10 cellular contexts compared by ENCODE assay signal in the genomic region with DNA sequence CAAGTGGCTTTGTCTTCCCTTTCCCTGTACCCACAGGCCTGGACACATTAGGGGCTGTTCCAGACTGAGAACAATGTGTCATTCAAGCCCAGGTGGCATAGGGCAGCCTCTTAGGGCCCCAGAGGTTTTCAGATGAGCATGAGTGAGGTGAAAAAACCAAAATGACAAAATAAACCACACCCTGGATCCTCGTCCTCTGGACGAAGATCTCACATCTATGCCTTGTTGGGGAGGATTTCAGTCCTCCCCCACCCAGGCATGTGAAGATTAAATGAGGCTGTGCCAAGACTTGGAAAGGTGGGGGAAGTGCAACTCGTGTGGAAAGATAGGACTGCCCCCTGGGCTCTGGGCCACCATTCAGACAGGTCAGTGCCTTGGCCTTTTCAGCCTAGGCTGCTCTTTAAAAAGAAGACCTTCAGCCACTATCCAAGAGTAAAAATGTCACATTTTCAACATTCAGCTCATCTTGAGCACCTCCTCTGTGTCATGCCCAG. TPM values are rescaled to one million over a fixed set of nuclear protein-coding genes. Genes with fewer than 3 reads are reported as not detected.
DNase-seq lines count a peak whose midpoint lies in the region; ATAC-seq and TF ChIP-seq lines count a peak whose summit lies in the region.
"Had no signal": no experiment of that assay in that cellular context is flagged by ENCODE, and none has a peak within 500 bp of the region (broad histone marks: within the 10 kb centered on the region; RNA-seq: fewer than 3 reads in every experiment).

No MANE protein-coding gene starts in this region.

- no peak for TF ChIP-seq POLR2A in transverse colon (IDR thresholded peaks at IDR 0.05)

- peak overlapping the region; percentile 45; the same call in 1 of the 2 replicates for H2AFZ ChIP-seq in KMS-11 (ENCODE audit: low read depth)

- peaks cover 67% of the 10 kb centered on the region for H3K4me1 ChIP-seq in CD4-positive, alpha-beta memory T cell (ENCODE audit: insufficient read depth, low read length)
- H3K4me1 ChIP-seq in KMS-11 (ENCODE audit: low read depth, poor library complexity, severe bottlenecking) (peaks cover 80% of the 10 kb centered on the region), mesodermal cell (ENCODE audit: control insufficient read depth, insufficient read depth, low read length, poor library complexity, severe bottlenecking) (peaks cover 8% of the 10 kb centered on the region), transverse colon (peaks cover 0 to 26% (median 5%) of the 10 kb centered on the region in 4 donors)

- peak; percentile 62 to 72 for ATAC-seq in activated naive CD4-positive, alpha-beta T cell treated with anti-CD3 and anti-CD28 coated beads, Interleukin-2, amount 50 U/mL, for 72 hours
- ATAC-seq in HG03025 (IDR thresholded peaks at IDR 0.05; ENCODE audit: low FRiP score, unreplicated experiment): no peak
- ATAC-seq in GM18907 (IDR thresholded peaks at IDR 0.05; ENCODE audit: unreplicated experiment): no peak

- H3K79me2 ChIP-seq in KMS-11 (ENCODE audit: insufficient read depth, low read depth): no peaks in the 10 kb centered on the region

- H3K9me3 Mint-ChIP-seq in CD4-positive, alpha-beta memory T cell: no peaks in the 10 kb centered on the region
- H3K9me3 Mint-ChIP-seq in activated naive CD4-positive, alpha-beta T cell treated with anti-CD3 and anti-CD28 coated beads, Interleukin-2, amount 50 U/mL, for 72 hours: no peaks in the 10 kb centered on the region

- TF ChIP-seq EP300 in transverse colon (IDR thresholded peaks at IDR 0.05; ENCODE audit: low read depth): no peak

- peak overlapping the region; percentile 74 for H3K4me2 ChIP-seq in KMS-11
- H3K4me2 ChIP-seq: smooth muscle cell had no signal

- no peaks in the 10 kb centered on the region for H4K20me1 ChIP-seq in KMS-11 (ENCODE audit: insufficient read depth)

- H3K27ac Mint-ChIP-seq in CD4-positive, alpha-beta memory T cell: peak overlapping the region; percentile 92 to 97 (median 94)
- peak overlapping the region; percentile 36 to 86 for H3K27ac Mint-ChIP-seq in activated naive CD4-positive, alpha-beta T cell treated with anti-CD3 and anti-CD28 coated beads, Interleukin-2, amount 50 U/mL, for 72 hours

- H3K4me3 ChIP-seq in CD4-positive, alpha-beta memory T cell (ENCODE audit: low read length in 2 of 2): peak overlapping the region in 1 of 2 donors; percentile 10
- H3K4me3 ChIP-seq in KMS-11 (IDR thresholded peaks at IDR 0.05; ENCODE audit: insufficient read depth, low read depth, low read length): peak overlapping the region; percentile 60
- no peak overlapping the region for H3K4me3 ChIP-seq in mesodermal cell (ENCODE audit: extremely low read depth, insufficient read depth, low read length, poor library complexity, severe bottlenecking)
- H3K4me3 ChIP-seq in transverse colon: no peak overlapping the region
- H3K4me3 ChIP-seq: smooth muscle cell had no signal

- in situ Hi-C loops in transverse colon (cut with MboI; ENCODE audit: low pct_ligation_motif_present in 1 of 4, low pct_unique_long_range_greater_than_20kb in 1 of 4, low sequenced_read_pairs in 3 of 4): loop anchor here in 3 of 4 donors (10.0 to 25.0 kb wide), 4 partner anchors 67 to 247 kb away; a partner anchor contains a TSS

- CTCF ChIA-PET in CD4-positive, alpha-beta memory T cell (lab: Charles Lee; ENCODE audit: partially characterized antibody): interaction anchor here (0.8 to 9.1 kb wide), 10 partner anchors 11 to 244 kb away, joined by 3 to 351 read pairs (median 17); no protein-coding TSS in a partner anchor

- POLR2A ChIA-PET in CD4-positive, alpha-beta memory T cell (lab: Charles Lee; ENCODE audit: partially characterized antibody): interaction anchor here (1.4 to 6.9 kb wide), 4 partner anchors 21 to 174 kb away, joined by 7 to 158 read pairs (median 36); a partner anchor contains a TSS

- TF ChIP-seq CTCF in KMS-11 (conservative IDR thresholded peaks at IDR 0.05; ENCODE audit: low read depth, low read length) (no peak), transverse colon (IDR thresholded peaks at IDR 0.05) (no peak)

- intact Hi-C loops in CD4-positive, alpha-beta memory T cell (cut with micrococcal nuclease): loop anchor here (1.0 to 2.0 kb wide), 3 partner anchors 20 to 66 kb away; no protein-coding TSS in a partner anchor
- intact Hi-C loops in transverse colon (cut with DNase I; ENCODE audit: low total_unique reads): no loop called here

- no peaks in the 10 kb centered on the region for H3K9me3 ChIP-seq in CD4-positive, alpha-beta memory T cell (ENCODE audit: control insufficient read depth in 1 of 2, low read length in 2 of 2)
- no peaks in the 10 kb centered on the region for H3K9me3 ChIP-seq in mesodermal cell (ENCODE audit: control insufficient read depth, low read length)
- no peaks in the 10 kb centered on the region for H3K9me3 ChIP-seq in transverse colon

- peak overlapping the region in 6 of 8 donors; percentile 9 to 77 (median 58) for H3K4me3 Mint-ChIP-seq in CD4-positive, alpha-beta memory T cell

- peak in 3 of 5 donors; percentile 20 to 85 (median 23) for DNase-seq in CD4-positive, alpha-beta memory T cell
- DNase-seq in activated naive CD4-positive, alpha-beta T cell treated with anti-CD3 and anti-CD28 coated beads, Interleukin-2, amount 50 U/mL, for 72 hours (ENCODE audit: low spot score in 2 of 2): peak in 1 of 2 donors; percentile 66
- DNase-seq in NCI-H2107 (lab: John Stamatoyannopoulos, UW) (no peak), transverse colon (no peak)
- DNase-seq: NCI-H1694 had no signal

- H3K4me1 Mint-ChIP-seq in CD4-positive, alpha-beta memory T cell: peaks cover 51 to 81% (median 65%) of the 10 kb centered on the region in 4 donors

- 100% methylated on average over 1 of the region's 3 CpGs; no CpG with 5 or more reads in 1 of the 2 experiments for WGBS in mesodermal cell (ENCODE audit: insufficient coverage in 2 of 2), 2 experiments
- WGBS in transverse colon (ENCODE audit: low coverage in 1 of 2), 2 donors: 58 to 83% methylated on average over 2 to 3 of the region's 3 CpGs

- H3K27me3 ChIP-seq in CD4-positive, alpha-beta memory T cell (ENCODE audit: insufficient read depth, low read length): no peaks in the 10 kb centered on the region
- H3K27me3 ChIP-seq in KMS-11 (ENCODE audit: insufficient read depth, low read depth): no peaks in the 10 kb centered on the region
- H3K27me3 ChIP-seq in transverse colon: no peaks in the 10 kb centered on the region

- peak overlapping the region; percentile 53 for H3K27ac ChIP-seq in CD4-positive, alpha-beta memory T cell (ENCODE audit: low read depth, low read length)
- H3K27ac ChIP-seq in KMS-11: peak overlapping the region; percentile 76
- H3K27ac ChIP-seq in mesodermal cell (ENCODE audit: low read depth, low read length, severe bottlenecking): peak overlapping the region; percentile 16
- peak overlapping the region in 1 of 4 donors; percentile 27 for H3K27ac ChIP-seq in transverse colon

- H3K9ac ChIP-seq in KMS-11: peak overlapping the region; percentile 40

- peaks cover 5% of the 10 kb centered on the region for H3K36me3 ChIP-seq in CD4-positive, alpha-beta memory T cell (ENCODE audit: insufficient read depth, low read length)
- no peaks in the 10 kb centered on the region for H3K36me3 ChIP-seq in KMS-11 (ENCODE audit: insufficient read depth)
- peaks cover 43% of the 10 kb centered on the region for H3K36me3 ChIP-seq in mesodermal cell (ENCODE audit: control insufficient read depth, insufficient read depth, low read length)
- H3K36me3 ChIP-seq in transverse colon: peaks cover 0 to 3% (median 0%) of the 10 kb centered on the region in 4 donors

- H3K36me3 Mint-ChIP-seq in CD4-positive, alpha-beta memory T cell: peaks cover 15 to 19% of the 10 kb centered on the region in 2 donors
- H3K36me3 Mint-ChIP-seq in activated naive CD4-positive, alpha-beta T cell treated with anti-CD3 and anti-CD28 coated beads, Interleukin-2, amount 50 U/mL, for 72 hours: peaks cover 5 to 7% of the 10 kb centered on the region in 2 donors

- H3K27me3 Mint-ChIP-seq in CD4-positive, alpha-beta memory T cell: no peaks in the 10 kb centered on the region

RNA-seq across cellular contexts. Expression of a gene that starts 32.8 kb away (rescaled TPM):
- not detected for total RNA-seq in CD4-positive, alpha-beta memory T cell
- not detected for polyA plus RNA-seq in CD4-positive, alpha-beta memory T cell
- total RNA-seq in activated naive CD4-positive, alpha-beta T cell treated with anti-CD3 and anti-CD28 coated beads, Interleukin-2, amount 50 U/mL, for 72 hours: not detected
- not detected for polyA plus RNA-seq in mesodermal cell (2013, experiment 1 of 2)
- polyA plus RNA-seq in mesodermal cell (2013, experiment 2 of 2): not detected
- total RNA-seq in transverse colon: not detected
- total RNA-seq: smooth muscle cell had no signal

RNA-seq across cellular contexts. Expression of a gene that starts 34.5 kb away (rescaled TPM):
- total RNA-seq in CD4-positive, alpha-beta memory T cell: under 1 TPM; 0.28 to 0.32 TPM
- polyA plus RNA-seq in CD4-positive, alpha-beta memory T cell: under 1 TPM; 0.11 to 0.34 TPM
- total RNA-seq in activated naive CD4-positive, alpha-beta T cell treated with anti-CD3 and anti-CD28 coated beads, Interleukin-2, amount 50 U/mL, for 72 hours: under 1 TPM in 1 of 2 donors, not detected in 1; 0.29 TPM
- polyA plus RNA-seq in mesodermal cell (2013, experiment 1 of 2): 0.22 TPM
- polyA plus RNA-seq in mesodermal cell (2013, experiment 2 of 2): not detected
- total RNA-seq in transverse colon: 1 to 10 TPM in 2 of 4 donors, not detected in 2; 1.6 to 4.4 TPM

RNA-seq across cellular contexts. Expression of a gene that starts 53.1 kb away (rescaled TPM):
- 10 to 100 TPM; 71.7 to 72.8 TPM for total RNA-seq in CD4-positive, alpha-beta memory T cell
- 1 to 10 TPM; 1.3 to 3.9 TPM for polyA plus RNA-seq in CD4-positive, alpha-beta memory T cell
- 100 to 1,000 TPM in 1 of 2 donors, 10 to 100 TPM in 1; 69.4 to 116 TPM for total RNA-seq in activated naive CD4-positive, alpha-beta T cell treated with anti-CD3 and anti-CD28 coated beads, Interleukin-2, amount 50 U/mL, for 72 hours
- 91.5 TPM for polyA plus RNA-seq in mesodermal cell (2013, experiment 1 of 2)
- 79.3 TPM for polyA plus RNA-seq in mesodermal cell (2013, experiment 2 of 2)
- total RNA-seq in transverse colon: 10 to 100 TPM; 47.0 to 74.8 (median 52.2) TPM

Comparison
In these comparisons a context has a peak if more than half of its experiments do, and no peak if none do; other contexts are left out.
1. DNase-seq: peak in CD4-positive, alpha-beta memory T cell (3 of 5); none in NCI-H2107 (single experiment) and transverse colon (single experiment).
2. ATAC-seq: peak in activated naive CD4-positive, alpha-beta T cell treated with anti-CD3 and anti-CD28 coated beads, Interleukin-2, amount 50 U/mL, for 72 hours (2 of 2); none in HG03025 (single experiment) and GM18907 (single experiment).